ENCODE assay signal across 37 cellular contexts in genomic region chr12:9086087-9086486, GRCh38. TPM values are rescaled to one million over a fixed set of nuclear protein-coding genes. Genes with fewer than 3 reads are reported as not detected.
"Had no signal": no experiment of that assay in that cellular context is flagged by ENCODE, and none has a peak within 500 bp of the region (broad histone marks: within the 10 kb centered on the region; RNA-seq: fewer than 3 reads in every experiment).

No MANE protein-coding gene starts in this region.

- DNase-seq: Karpas-422, Kasumi-1, KG1, MG63, MM.1S, MV-4-11, NCI-H1048, NCI-H1092, NCI-H1092 treated with DMSO at 0.1 percent for 48 hours, NCI-H1105, NCI-H1105 treated with DMSO at 0.1 percent for 48 hours, NCI-H1417, NCI-H1417 treated with DMSO at 0.1 percent for 48 hours, NCI-H1436, NCI-H1436 treated with DMSO at 0.1 percent for 48 hours, NCI-H1694, NCI-H1694 treated with DMSO at 0.1 percent for 48 hours, NCI-H187, NCI-H187 treated with DMSO at 0.1 percent for 48 hours, NCI-H1930, NCI-H2029, NCI-H2029 treated with DMSO at 0.1 percent for 48 hours, NCI-H2081, NCI-H2081 treated with DMSO at 0.1 percent for 48 hours, NCI-H2107, NCI-H2171, NCI-H2171 treated with DMSO at 0.1 percent for 48 hours, NCI-H2227 treated with DMSO at 0.1 percent for 48 hours, NCI-H226, NCI-H345, NCI-H446, NCI-H446 treated with DMSO at 0.1 percent for 48 hours, NCI-H510A, NCI-H510A treated with DMSO at 0.1 percent for 48 hours had no signal

- H3K36me3 ChIP-seq: MG63 had no signal

- H3K27ac ChIP-seq: KMS-11 had no signal

- H3K4me3 ChIP-seq: MG63 had no signal

- H3K9ac ChIP-seq: KMS-11 had no signal

- H3K4me2 ChIP-seq: KMS-11 had no signal

- H3K27me3 ChIP-seq: MG63 had no signal

RNA-seq across cellular contexts. Expression of gene A2M, which starts 29.6 kb away (rescaled TPM):
- total RNA-seq: MCF 10A, NCI-H460 had no signal
